Comparison of ENCODE assay signal across 27 cellular contexts in genomic region chr7:21753071-21753470, GRCh38.
"Had no signal": no experiment of that assay in that cellular context is flagged by ENCODE, and none has a peak within 500 bp of the region (broad histone marks: within the 10 kb centered on the region; RNA-seq: fewer than 3 reads in every experiment).

No MANE protein-coding gene starts in this region.

- H3K4me1 Mint-ChIP-seq: memory B cell; naive B cell; nephron; stimulated activated effector memory CD8-positive, alpha-beta T cell treated with anti-CD3 and anti-CD28 coated beads, Interleukin-12 subunit alpha, Interleukin-12 subunit beta, amount 100 ng/mL, for 72 hours had no signal

- H3K9me3 ChIP-seq: colonic mucosa, heart left ventricle, left ventricle myocardium inferior, lower lobe of right lung, psoas muscle, right lobe of liver, suprapubic skin, thyroid gland, uterus had no signal

- H3K27me3 Mint-ChIP-seq: type B pancreatic cell had no signal

- H3K4me3 Mint-ChIP-seq: memory B cell; naive B cell; nephron; stimulated activated effector memory CD8-positive, alpha-beta T cell treated with anti-CD3 and anti-CD28 coated beads, Interleukin-12 subunit alpha, Interleukin-12 subunit beta, amount 100 ng/mL, for 72 hours; type B pancreatic cell had no signal

- FAIRE-seq: frontal cortex, kidney had no signal

- H3K4me1 ChIP-seq: colonic mucosa, heart left ventricle, left ventricle myocardium inferior, lower lobe of right lung, psoas muscle, right lobe of liver, suprapubic skin, uterus had no signal

- DNase-seq: colonic mucosa; dermis blood vessel endothelial cell; heart left ventricle; hypothalamus; kidney; left cardiac atrium; left ventricle myocardium inferior; lower lobe of right lung; midbrain; naive B cell; occipital lobe; psoas muscle; retina; right lobe of liver; stimulated activated CD4-positive, alpha-beta T cell treated with anti-CD3 and anti-CD28 coated beads, Interleukin-4, amount 100 ng/mL, for 1 hour; stimulated activated CD8-positive, alpha-beta memory T cell treated with anti-CD3 and anti-CD28 coated beads, Interleukin-4, amount 100 ng/mL, for 48 hours; stimulated activated naive CD8-positive, alpha-beta T cell treated with anti-CD3 and anti-CD28 coated beads, Interleukin-15, Interleukin-2, amounts not matched to agents 100 U/mL and 50 U/mL, for 24 hours; thyroid gland; uterus had no signal

- H2AFZ ChIP-seq: parathyroid adenoma had no signal

- H3K9me3 Mint-ChIP-seq: memory B cell; naive B cell; nephron; stimulated activated effector memory CD8-positive, alpha-beta T cell treated with anti-CD3 and anti-CD28 coated beads, Interleukin-12 subunit alpha, Interleukin-12 subunit beta, amount 100 ng/mL, for 72 hours; type B pancreatic cell had no signal

- H3K27me3 ChIP-seq: colonic mucosa, right lobe of liver, suprapubic skin, thyroid gland, uterus had no signal

- H3K27ac Mint-ChIP-seq: memory B cell; naive B cell; nephron; stimulated activated effector memory CD8-positive, alpha-beta T cell treated with anti-CD3 and anti-CD28 coated beads, Interleukin-12 subunit alpha, Interleukin-12 subunit beta, amount 100 ng/mL, for 72 hours; type B pancreatic cell had no signal

- H3K36me3 ChIP-seq: colonic mucosa, heart left ventricle, left ventricle myocardium inferior, lower lobe of right lung, right lobe of liver, suprapubic skin, thyroid gland, uterus had no signal

- H3K27ac ChIP-seq: colonic mucosa, heart left ventricle, left ventricle myocardium inferior, lower lobe of right lung, parathyroid adenoma, psoas muscle, right lobe of liver, suprapubic skin, thyroid gland, uterus had no signal

- ATAC-seq: esophagus mucosa; heart left ventricle; left cardiac atrium; lower lobe of right lung; psoas muscle; right lobe of liver; stimulated activated effector memory CD8-positive, alpha-beta T cell treated with anti-CD3 and anti-CD28 coated beads, Interleukin-12 subunit alpha, Interleukin-12 subunit beta, amount 100 ng/mL, for 72 hours; stimulated activated naive CD8-positive, alpha-beta T cell treated with anti-CD3 and anti-CD28 coated beads, Interleukin-15, Interleukin-2, amounts not matched to agents 100 U/mL and 50 U/mL, for 24 hours had no signal

- H3K4me3 ChIP-seq: colonic mucosa, heart left ventricle, left ventricle myocardium inferior, lower lobe of right lung, psoas muscle, right lobe of liver, suprapubic skin, thyroid gland, uterus had no signal

- H3K36me3 Mint-ChIP-seq: memory B cell; naive B cell; stimulated activated effector memory CD8-positive, alpha-beta T cell treated with anti-CD3 and anti-CD28 coated beads, Interleukin-12 subunit alpha, Interleukin-12 subunit beta, amount 100 ng/mL, for 72 hours; type B pancreatic cell had no signal

- H3K9ac ChIP-seq: parathyroid adenoma had no signal
